In the genomic region with DNA sequence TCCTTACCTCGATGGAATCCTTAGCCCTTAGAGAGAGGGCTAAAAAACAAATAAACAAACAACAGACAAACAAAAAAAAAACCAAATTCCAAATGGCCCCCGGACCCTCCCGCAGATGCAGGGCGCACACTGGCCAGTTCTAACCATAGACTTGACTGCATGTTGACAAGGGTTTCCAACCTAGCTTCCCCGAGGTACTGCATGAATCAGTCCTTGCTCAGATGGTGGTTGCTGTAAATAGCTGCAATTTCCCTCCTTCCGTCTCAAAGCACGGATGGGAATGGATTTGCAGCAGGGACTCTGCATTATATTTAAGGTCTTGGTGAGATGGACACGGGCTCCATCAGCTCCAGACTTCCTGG, we compare ENCODE assay signal across 8 cellular contexts.
A peak's percentile ranks its signal among the peaks of the same experiment; 100 is the strongest.
DNase-seq lines count a peak whose midpoint lies in the region; ATAC-seq and TF ChIP-seq lines count a peak whose summit lies in the region.

No MANE protein-coding gene starts in this region.

- H3K36me3 ChIP-seq in CD8-positive, alpha-beta memory T cell (ENCODE audit: insufficient read depth, low read length): no peaks in the 10 kb centered on the region
- no peaks in the 10 kb centered on the region for H3K36me3 ChIP-seq in WERI-Rb-1

- peaks cover 0 to 2% (median 0%) of the 10 kb centered on the region in 5 donors for H3K9me3 Mint-ChIP-seq in CD8-positive, alpha-beta memory T cell
- H3K9me3 Mint-ChIP-seq in natural killer cell treated with Interleukin-12 subunit alpha and Interleukin-12 subunit beta and Interleukin-15 and Interleukin-18, amount 100 ng/mL, for 72 hours: no peaks in the 10 kb centered on the region

- peaks cover 1 to 9% (median 4%) of the 10 kb centered on the region in 3 donors for H3K36me3 Mint-ChIP-seq in CD8-positive, alpha-beta memory T cell
- peaks cover 1% of the 10 kb centered on the region for H3K36me3 Mint-ChIP-seq in natural killer cell treated with Interleukin-12 subunit alpha and Interleukin-12 subunit beta and Interleukin-15 and Interleukin-18, amount 100 ng/mL, for 72 hours

- POLR2A ChIA-PET in CD8-positive, alpha-beta memory T cell (lab: Charles Lee): no interaction called here

- H3K27ac ChIP-seq in CD8-positive, alpha-beta memory T cell (ENCODE audit: low read depth, low read length): no peak overlapping the region
- H3K27ac ChIP-seq in WERI-Rb-1: no peak overlapping the region

- no peak for DNase-seq in CD8-positive, alpha-beta memory T cell
- DNase-seq in WERI-Rb-1 (no peak), fibroblast of pulmonary artery (ENCODE audit: low read depth) (peak; percentile 52), kidney glomerular epithelial cell (lab: John Stamatoyannopoulos, UW) (no peak)
- no peak for DNase-seq in natural killer cell treated with Interleukin-12 subunit alpha and Interleukin-12 subunit beta and Interleukin-15 and Interleukin-18, amount 100 ng/mL, for 72 hours (ENCODE audit: low spot score)
- DNase-seq in activated CD8-positive, alpha-beta memory T cell treated with anti-CD3 and anti-CD28 coated beads, Interleukin-2, amount 50 U/mL, for 4 hours: no peak

- peak overlapping the region; percentile 60 for H3K4me3 ChIP-seq in CD8-positive, alpha-beta memory T cell (ENCODE audit: low read length)
- H3K4me3 ChIP-seq in WERI-Rb-1 (ENCODE audit: low read depth, low read length): peak overlapping the region; percentile 52
- H3K4me3 ChIP-seq in fibroblast of pulmonary artery (replicated peaks; ENCODE audit: low read depth, low read length): peak overlapping the region; percentile 69

- no peaks in the 10 kb centered on the region for H3K9me3 ChIP-seq in CD8-positive, alpha-beta memory T cell (ENCODE audit: low read length)
- no peaks in the 10 kb centered on the region for H3K9me3 ChIP-seq in WERI-Rb-1 (ENCODE audit: severe bottlenecking)

- CTCF ChIA-PET in CD8-positive, alpha-beta memory T cell (lab: Charles Lee): interaction anchor here (0.7 to 4.2 kb wide), 51 partner anchors 8 to 703 kb away, joined by 3 to 28 read pairs (median 4); no protein-coding TSS in a partner anchor

- ATAC-seq in GM19328 (IDR thresholded peaks at IDR 0.05; ENCODE audit: unreplicated experiment) (peak; percentile 19), HG03442 (IDR thresholded peaks at IDR 0.05; ENCODE audit: unreplicated experiment) (peak; percentile 30)
- ATAC-seq in natural killer cell treated with Interleukin-12 subunit alpha and Interleukin-12 subunit beta and Interleukin-15 and Interleukin-18, amount 100 ng/mL, for 72 hours: peak in 1 of 2 donors; percentile 34

- no peaks in the 10 kb centered on the region for H3K27me3 ChIP-seq in CD8-positive, alpha-beta memory T cell (ENCODE audit: insufficient read depth, low read length, poor library complexity, severe bottlenecking)
- H3K27me3 ChIP-seq in WERI-Rb-1 (ENCODE audit: insufficient read depth, low read depth, severe bottlenecking): no peaks in the 10 kb centered on the region

- TF ChIP-seq CTCF in WERI-Rb-1 (IDR thresholded peaks at IDR 0.05; ENCODE audit: low read depth, low read length): no peak
- no peak for TF ChIP-seq CTCF in fibroblast of pulmonary artery (IDR thresholded peaks at IDR 0.05; ENCODE audit: low read length, missing control alignments)

- peaks cover 5 to 20% of the 10 kb centered on the region in 2 donors for H3K27me3 Mint-ChIP-seq in CD8-positive, alpha-beta memory T cell
- peaks cover 11 to 13% of the 10 kb centered on the region in 2 donors for H3K27me3 Mint-ChIP-seq in natural killer cell treated with Interleukin-12 subunit alpha and Interleukin-12 subunit beta and Interleukin-15 and Interleukin-18, amount 100 ng/mL, for 72 hours

- H3K27ac Mint-ChIP-seq in CD8-positive, alpha-beta memory T cell: peak overlapping the region in 3 of 8 donors; percentile 34 to 84 (median 58)
- no peak overlapping the region for H3K27ac Mint-ChIP-seq in natural killer cell treated with Interleukin-12 subunit alpha and Interleukin-12 subunit beta and Interleukin-15 and Interleukin-18, amount 100 ng/mL, for 72 hours

- H3K4me3 Mint-ChIP-seq in CD8-positive, alpha-beta memory T cell: peak overlapping the region; percentile 80 to 91 (median 88)
- peak overlapping the region; percentile 87 for H3K4me3 Mint-ChIP-seq in natural killer cell treated with Interleukin-12 subunit alpha and Interleukin-12 subunit beta and Interleukin-15 and Interleukin-18, amount 100 ng/mL, for 72 hours

- peaks cover 13 to 16% (median 14%) of the 10 kb centered on the region in 3 donors for H3K4me1 Mint-ChIP-seq in CD8-positive, alpha-beta memory T cell
- peaks cover 0 to 12% of the 10 kb centered on the region in 2 donors for H3K4me1 Mint-ChIP-seq in natural killer cell treated with Interleukin-12 subunit alpha and Interleukin-12 subunit beta and Interleukin-15 and Interleukin-18, amount 100 ng/mL, for 72 hours (ENCODE audit: low read depth in 2 of 2)

- H3K4me1 ChIP-seq in CD8-positive, alpha-beta memory T cell (ENCODE audit: insufficient read depth, low read length): peaks cover 8% of the 10 kb centered on the region
